In genomic region chr11:101692980-101693379, GRCh38 we compare ENCODE assay signal across 1 cellular context.
TF ChIP-seq lines count a peak whose summit lies in the region.

No MANE protein-coding gene starts in this region.

TF ChIP-seq in A549, 52 proteins besides CTCF, POLR2A, EP300 and RAD21 (continued from another document):
- TF ChIP-seq HMGXB4 (CRISPR knock-in tag; IDR thresholded peaks at IDR 0.05; ENCODE audit: borderline replicate concordance), result no peak
